ENCODE assay signal across 2 cellular contexts in the genomic region with DNA sequence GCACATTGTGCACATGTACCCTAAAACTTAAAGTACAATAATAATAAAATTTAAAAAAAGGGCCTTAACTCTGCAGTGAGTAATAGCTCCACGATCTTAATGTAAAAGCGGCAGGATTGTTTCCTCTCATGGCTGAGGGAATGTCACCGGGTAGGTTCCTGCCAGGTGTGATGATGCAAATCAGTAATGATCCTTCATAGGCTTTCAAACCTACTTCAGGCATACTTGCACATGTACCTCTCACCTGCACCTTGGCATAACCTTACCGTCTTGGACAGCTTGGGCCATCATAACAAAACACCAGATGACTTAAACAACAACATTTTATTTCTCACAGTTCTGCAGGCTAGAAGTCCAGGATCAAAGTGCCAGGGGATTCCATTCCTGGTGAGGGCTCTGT. TPM values are rescaled to one million over a fixed set of nuclear protein-coding genes. Genes with fewer than 3 reads are reported as not detected.
"Had no signal": no experiment of that assay in that cellular context is flagged by ENCODE, and none has a peak within 500 bp of the region (broad histone marks: within the 10 kb centered on the region; RNA-seq: fewer than 3 reads in every experiment).

No MANE protein-coding gene starts in this region.

RNA-seq across cellular contexts. Expression of a gene that starts 39.7 kb away (rescaled TPM):
- total RNA-seq: HepG2 had no signal
- polyA plus RNA-seq: HepG2, IgD-negative memory B cell had no signal
